11 cellular contexts compared by ENCODE assay signal in the genomic region with DNA sequence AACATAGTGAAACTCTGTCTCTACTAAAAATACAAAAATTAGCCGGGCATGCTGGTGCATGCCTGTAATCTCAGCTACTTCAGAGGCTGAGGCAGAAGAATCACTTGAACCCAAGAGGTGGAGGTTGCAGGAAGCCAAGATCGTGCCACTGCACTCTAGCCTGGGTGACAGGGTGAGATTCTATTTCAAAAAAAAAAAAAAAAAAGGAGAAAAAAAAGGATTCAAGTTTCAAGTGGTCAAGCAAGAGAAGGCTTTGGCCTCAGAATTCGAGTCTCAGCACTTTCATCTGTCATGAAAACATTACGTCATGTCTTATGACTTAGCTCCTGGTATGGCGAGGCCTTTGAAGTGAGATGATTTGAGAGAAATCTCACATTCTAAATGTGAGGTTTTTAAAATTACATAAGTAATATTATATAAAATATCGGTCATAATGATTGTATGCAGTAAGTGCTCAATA. TPM values are rescaled to one million over a fixed set of nuclear protein-coding genes. Genes with fewer than 3 reads are reported as not detected.
A peak's percentile ranks its signal among the peaks of the same experiment; 100 is the strongest.
DNase-seq lines count a peak whose midpoint lies in the region; ATAC-seq and FAIRE-seq lines count a peak whose summit lies in the region.
"Had no signal": no experiment of that assay in that cellular context is flagged by ENCODE, and none has a peak within 500 bp of the region (broad histone marks: within the 10 kb centered on the region; RNA-seq: fewer than 3 reads in every experiment).

No MANE protein-coding gene starts in this region.

- H3K36me3 Mint-ChIP-seq in activated CD8-positive, alpha-beta T cell treated with anti-CD3 and anti-CD28 coated beads, Interleukin-2, amount 10 ng/mL, durations not matched to agents 7 days and 5 days (ENCODE audit: low read depth): no peaks in the 10 kb centered on the region

- POLR2A ChIA-PET in activated CD8-positive, alpha-beta T cell treated with anti-CD3 and anti-CD28 coated beads, Interleukin-2, amount 10 ng/mL, durations not matched to agents 7 days and 5 days (lab: Charles Lee): no interaction called here

- peak; percentile 16 for ATAC-seq in HG02623 (IDR thresholded peaks at IDR 0.05; ENCODE audit: unreplicated experiment)
- peak; percentile 34 for ATAC-seq in HG03457 (IDR thresholded peaks at IDR 0.05; ENCODE audit: unreplicated experiment)
- no peak for ATAC-seq in activated CD8-positive, alpha-beta T cell treated with anti-CD3 and anti-CD28 coated beads, Interleukin-2, amount 10 ng/mL, durations not matched to agents 7 days and 5 days
- ATAC-seq: esophagus mucosa had no signal

- no peaks in the 10 kb centered on the region for H3K27me3 Mint-ChIP-seq in activated CD8-positive, alpha-beta T cell treated with anti-CD3 and anti-CD28 coated beads, Interleukin-2, amount 10 ng/mL, durations not matched to agents 7 days and 5 days (ENCODE audit: low read depth)

- DNase-seq in CD1c-positive myeloid dendritic cell (ENCODE audit: extremely low spot score) (peak; percentile 76), GM19239 (ENCODE audit: insufficient read length, low spot score) (no peak), cortex of kidney (lab: John Stamatoyannopoulos, UW) (no peak), NCI-H2171 treated with DMSO at 0.1 percent for 48 hours (lab: John Stamatoyannopoulos, UW) (no peak)
- no peak for DNase-seq in activated CD8-positive, alpha-beta T cell treated with anti-CD3 and anti-CD28 coated beads, Interleukin-2, amount 10 ng/mL, durations not matched to agents 7 days and 5 days
- no peak for DNase-seq in stimulated activated CD4-positive, alpha-beta T cell treated with anti-CD3 and anti-CD28 coated beads, Interleukin-15, amount 100 ng/mL, for 24 hours
- DNase-seq: caudate nucleus, NCI-H510A had no signal

- peak; percentile 62 for FAIRE-seq in GM19239 (lab: Jason Lieb, UNC)

- no peak overlapping the region for H3K27ac Mint-ChIP-seq in activated CD8-positive, alpha-beta T cell treated with anti-CD3 and anti-CD28 coated beads, Interleukin-2, amount 10 ng/mL, durations not matched to agents 7 days and 5 days

- H3K4me1 Mint-ChIP-seq in activated CD8-positive, alpha-beta T cell treated with anti-CD3 and anti-CD28 coated beads, Interleukin-2, amount 10 ng/mL, durations not matched to agents 7 days and 5 days (ENCODE audit: low read depth): peaks cover 2% of the 10 kb centered on the region

- H3K4me3 Mint-ChIP-seq in activated CD8-positive, alpha-beta T cell treated with anti-CD3 and anti-CD28 coated beads, Interleukin-2, amount 10 ng/mL, durations not matched to agents 7 days and 5 days: no peak overlapping the region

- no peaks in the 10 kb centered on the region for H3K9me3 Mint-ChIP-seq in activated CD8-positive, alpha-beta T cell treated with anti-CD3 and anti-CD28 coated beads, Interleukin-2, amount 10 ng/mL, durations not matched to agents 7 days and 5 days (ENCODE audit: insufficient read depth)

- CTCF ChIA-PET in activated CD8-positive, alpha-beta T cell treated with anti-CD3 and anti-CD28 coated beads, Interleukin-2, amount 10 ng/mL, durations not matched to agents 7 days and 5 days (lab: Charles Lee): no interaction called here

RNA-seq across cellular contexts. Expression of gene DHRSX, which starts 21.2 kb away (rescaled TPM):
- total RNA-seq in activated CD8-positive, alpha-beta T cell treated with anti-CD3 and anti-CD28 coated beads, Interleukin-2, amount 10 ng/mL, durations not matched to agents 7 days and 5 days: 10 to 100 TPM; 16.2 to 18.9 TPM

RNA-seq across cellular contexts. Expression of gene ZBED1, which starts 21.2 kb away (rescaled TPM):
- 10 to 100 TPM; 36.7 to 40.3 TPM for total RNA-seq in activated CD8-positive, alpha-beta T cell treated with anti-CD3 and anti-CD28 coated beads, Interleukin-2, amount 10 ng/mL, durations not matched to agents 7 days and 5 days
